ENCODE assay signal across 8 cellular contexts in genomic region chr17:61635913-61636432, GRCh38. TPM values are rescaled to one million over a fixed set of nuclear protein-coding genes. Genes with fewer than 3 reads are reported as not detected.
A peak's percentile ranks its signal among the peaks of the same experiment; 100 is the strongest.
DNase-seq lines count a peak whose midpoint lies in the region; ATAC-seq and TF ChIP-seq lines count a peak whose summit lies in the region.

No MANE protein-coding gene starts in this region.

- no peaks in the 10 kb centered on the region for H3K36me3 ChIP-seq in cardiac muscle cell

- DNase-seq in cardiac muscle cell (ENCODE audit: low read depth in 1 of 2, low spot score in 1 of 2) (peak; percentile 39 to 78), left ventricle myocardium superior (no peak), NCI-H2081 treated with DMSO at 0.1 percent for 48 hours (lab: John Stamatoyannopoulos, UW) (peak; percentile 43), T-helper 9 cell (peak; percentile 25), choroid plexus epithelial cell (ENCODE audit: low read depth) (peak; percentile 81)
- peak in 8 of 10 donors; percentile 3 to 41 (median 34) for DNase-seq in naive thymus-derived CD8-positive, alpha-beta T cell

- no peak overlapping the region for H3K27ac Mint-ChIP-seq in naive thymus-derived CD8-positive, alpha-beta T cell

- no peak overlapping the region for H3K27ac ChIP-seq in cardiac muscle cell

- peaks cover 0 to 11% (median 3%) of the 10 kb centered on the region in 3 donors for H3K36me3 Mint-ChIP-seq in naive thymus-derived CD8-positive, alpha-beta T cell

- POLR2A ChIA-PET in naive thymus-derived CD8-positive, alpha-beta T cell (lab: Charles Lee) = no interaction called here

- intact Hi-C loops in left ventricle myocardium superior (cut with micrococcal nuclease) = no loop called here

- TF ChIP-seq CTCF in cardiac muscle cell (IDR thresholded peaks at IDR 0.05; ENCODE audit: low read depth, low read length) (peak; percentile 82), choroid plexus epithelial cell (conservative IDR thresholded peaks at IDR 0.05; ENCODE audit: low read depth, low read length) (peak; percentile 87)

- H3K9me3 Mint-ChIP-seq in naive thymus-derived CD8-positive, alpha-beta T cell = peaks cover 0 to 14% (median 5%) of the 10 kb centered on the region in 9 donors

- H3K27me3 Mint-ChIP-seq in naive thymus-derived CD8-positive, alpha-beta T cell = peaks cover 32 to 96% (median 45%) of the 10 kb centered on the region in 5 donors

- no peaks in the 10 kb centered on the region for H3K4me1 ChIP-seq in cardiac muscle cell (ENCODE audit: low read depth)

- no peaks in the 10 kb centered on the region for H3K9me3 ChIP-seq in cardiac muscle cell (ENCODE audit: low read depth)

- ATAC-seq in left ventricle myocardium superior = no peak
- no peak for ATAC-seq in naive thymus-derived CD8-positive, alpha-beta T cell
- no peak for ATAC-seq in HG02623 (IDR thresholded peaks at IDR 0.05; ENCODE audit: unreplicated experiment)
- ATAC-seq in GM18909 (IDR thresholded peaks at IDR 0.05; ENCODE audit: poor library complexity, unreplicated experiment) = no peak

- H3K4me3 ChIP-seq in cardiac muscle cell (no peak overlapping the region), choroid plexus epithelial cell (ENCODE audit: low read depth, low read length) (no peak overlapping the region)

- no peaks in the 10 kb centered on the region for H3K4me1 Mint-ChIP-seq in naive thymus-derived CD8-positive, alpha-beta T cell

- no peaks in the 10 kb centered on the region for H3K27me3 ChIP-seq in cardiac muscle cell

- no peak overlapping the region for H3K4me3 Mint-ChIP-seq in naive thymus-derived CD8-positive, alpha-beta T cell

RNA-seq across cellular contexts. Expression of gene NACA2, which starts 45.0 kb away (rescaled TPM):
- total RNA-seq in cardiac muscle cell = not detected in 2 replicates
- not detected in 2 replicates for polyA plus RNA-seq in cardiac muscle cell
- not detected for total RNA-seq in left ventricle myocardium superior
- total RNA-seq in naive thymus-derived CD8-positive, alpha-beta T cell = not detected
- not detected for polyA plus RNA-seq in naive thymus-derived CD8-positive, alpha-beta T cell
